In genomic region chr2:63434024-63434423, GRCh38 we compare ENCODE assay signal across 30 cellular contexts.
"Had no signal": no experiment of that assay in that cellular context is flagged by ENCODE, and none has a peak within 500 bp of the region (broad histone marks: within the 10 kb centered on the region; RNA-seq: fewer than 3 reads in every experiment).

No MANE protein-coding gene starts in this region.

- H3K36me3 ChIP-seq: MG63 had no signal

- H3K9me3 ChIP-seq: MG63 had no signal

- H3K27me3 ChIP-seq: MG63 had no signal

- H3K4me3 ChIP-seq: MG63 had no signal

- DNase-seq: Karpas-422, Kasumi-1, MG63, MM.1S, MV-4-11, NCI-H1048, NCI-H1092, NCI-H1105, NCI-H1105 treated with DMSO at 0.1 percent for 48 hours, NCI-H1417 treated with DMSO at 0.1 percent for 48 hours, NCI-H1436, NCI-H1436 treated with DMSO at 0.1 percent for 48 hours, NCI-H1694, NCI-H1694 treated with DMSO at 0.1 percent for 48 hours, NCI-H187, NCI-H187 treated with DMSO at 0.1 percent for 48 hours, NCI-H1930, NCI-H2029, NCI-H2029 treated with DMSO at 0.1 percent for 48 hours, NCI-H2081, NCI-H2081 treated with DMSO at 0.1 percent for 48 hours, NCI-H2107, NCI-H2171, NCI-H2171 treated with DMSO at 0.1 percent for 48 hours, NCI-H226, NCI-H345, NCI-H446, NCI-H446 treated with DMSO at 0.1 percent for 48 hours, NCI-H510A, NCI-H510A treated with DMSO at 0.1 percent for 48 hours had no signal
